ENCODE assay signal across 10 cellular contexts in the genomic region with DNA sequence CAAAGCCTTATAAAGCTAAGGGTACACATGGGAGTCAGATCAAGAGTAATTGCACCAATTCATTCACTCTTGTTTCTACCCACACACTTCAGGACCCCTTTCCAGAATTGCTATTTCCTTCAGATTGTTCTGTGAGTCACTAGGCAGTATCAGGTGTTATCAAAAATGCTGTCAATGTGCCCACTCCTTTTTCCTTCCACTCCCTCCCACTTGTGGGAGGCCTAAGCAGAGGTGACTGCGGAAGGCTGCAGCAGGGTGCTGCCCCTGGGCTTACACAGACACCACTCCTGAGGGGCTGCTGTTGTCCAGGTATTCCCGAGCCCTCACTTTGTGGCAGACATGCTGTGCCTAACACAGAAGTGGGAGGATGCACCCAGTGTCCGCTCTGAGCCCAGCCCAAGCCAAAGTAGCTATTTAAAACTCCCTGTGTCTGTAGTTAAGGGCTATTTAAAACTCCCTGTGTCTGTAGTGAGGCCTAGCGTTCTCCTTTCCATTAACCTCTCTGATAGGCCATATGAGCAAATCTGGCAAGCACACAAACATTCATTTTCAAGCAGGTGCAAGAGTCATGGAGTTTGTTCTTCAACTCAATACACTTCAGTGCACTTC.
A peak's percentile ranks its signal among the peaks of the same experiment; 100 is the strongest.
DNase-seq lines count a peak whose midpoint lies in the region; ATAC-seq and FAIRE-seq lines count a peak whose summit lies in the region.
"Had no signal": no experiment of that assay in that cellular context is flagged by ENCODE, and none has a peak within 500 bp of the region (broad histone marks: within the 10 kb centered on the region; RNA-seq: fewer than 3 reads in every experiment).

No MANE protein-coding gene starts in this region.

- H3K27ac Mint-ChIP-seq in T-helper 17 cell = no peak overlapping the region

- DNase-seq in NCI-H2171 treated with DMSO at 0.1 percent for 48 hours (lab: John Stamatoyannopoulos, UW) = peak; percentile 93
- no peak for DNase-seq in NCI-H2171 (lab: John Stamatoyannopoulos, UW)
- peak; percentile 47 to 65 for DNase-seq in activated CD4-positive, alpha-beta T cell treated with anti-CD3 and anti-CD28 coated beads, Interleukin-2, amount 50 U/mL, for 48 hours
- peak in 2 of 3 donors; percentile 37 to 40 for DNase-seq in stimulated activated CD4-positive, alpha-beta T cell treated with anti-CD3 and anti-CD28 coated beads, TNF-alpha, amount 100 ng/mL, for 48 hours (ENCODE audit: low read depth in 3 of 3)
- no peak for DNase-seq in T-helper 17 cell
- DNase-seq: brain microvascular endothelial cell, T-helper 9 cell had no signal

- H3K4me1 Mint-ChIP-seq in T-helper 17 cell = peaks cover 4% of the 10 kb centered on the region

- peaks cover 1% of the 10 kb centered on the region for H3K27me3 Mint-ChIP-seq in T-helper 17 cell

- no peaks in the 10 kb centered on the region for H3K9me3 ChIP-seq in T-helper 17 cell (ENCODE audit: control insufficient read depth, low read length, poor library complexity, severe bottlenecking)

- H3K4me3 Mint-ChIP-seq in T-helper 17 cell = no peak overlapping the region

- H3K36me3 Mint-ChIP-seq in T-helper 17 cell (ENCODE audit: low read depth) = no peaks in the 10 kb centered on the region

- ATAC-seq in HG02588 (IDR thresholded peaks at IDR 0.05; ENCODE audit: unreplicated experiment) = no peak
- ATAC-seq in GM21529 (IDR thresholded peaks at IDR 0.05; ENCODE audit: unreplicated experiment) = no peak
- ATAC-seq in T-helper 17 cell = no peak

- peak; percentile 58 for FAIRE-seq in islet of Langerhans (lab: Jason Lieb, UNC)

Comparison
In these comparisons a context has a peak if more than half of its experiments do, and no peak if none do; other contexts are left out.
1. DNase-seq: peak in NCI-H2171 treated with DMSO at 0.1 percent for 48 hours (single experiment), activated CD4-positive, alpha-beta T cell treated with anti-CD3 and anti-CD28 coated beads, Interleukin-2, amount 50 U/mL, for 48 hours (2 of 2) and stimulated activated CD4-positive, alpha-beta T cell treated with anti-CD3 and anti-CD28 coated beads, TNF-alpha, amount 100 ng/mL, for 48 hours (2 of 3); none in NCI-H2171 (single experiment) and T-helper 17 cell (0 of 3).